Comparison of ENCODE assay signal across 1 cellular context in the genomic region with DNA sequence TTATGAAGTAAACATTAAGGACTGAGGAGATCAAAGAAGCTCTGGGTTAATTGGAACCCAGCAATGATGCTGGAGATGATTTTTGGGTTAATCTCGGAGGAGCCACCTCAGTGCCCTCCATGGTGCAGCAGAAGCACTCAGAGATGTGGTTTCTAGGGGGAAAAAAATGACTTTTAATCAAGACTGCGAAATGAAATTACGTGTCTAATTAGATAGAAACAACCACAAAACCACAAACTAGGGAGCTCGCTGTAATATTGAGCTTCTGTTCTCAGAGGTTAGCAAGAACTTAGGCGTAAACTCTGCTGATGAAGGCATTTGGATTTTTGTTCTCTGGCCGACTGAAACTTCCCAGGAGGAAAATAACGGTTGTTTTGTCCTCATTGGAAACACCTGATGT.
A peak's percentile ranks its signal among the peaks of the same experiment; 100 is the strongest.
TF ChIP-seq lines count a peak whose summit lies in the region.

No MANE protein-coding gene starts in this region.

TF ChIP-seq in GM12878, 131 proteins besides CTCF, POLR2A, EP300 and RAD21 (continued from another document and continues in another):
- TF ChIP-seq, protein P1, sequence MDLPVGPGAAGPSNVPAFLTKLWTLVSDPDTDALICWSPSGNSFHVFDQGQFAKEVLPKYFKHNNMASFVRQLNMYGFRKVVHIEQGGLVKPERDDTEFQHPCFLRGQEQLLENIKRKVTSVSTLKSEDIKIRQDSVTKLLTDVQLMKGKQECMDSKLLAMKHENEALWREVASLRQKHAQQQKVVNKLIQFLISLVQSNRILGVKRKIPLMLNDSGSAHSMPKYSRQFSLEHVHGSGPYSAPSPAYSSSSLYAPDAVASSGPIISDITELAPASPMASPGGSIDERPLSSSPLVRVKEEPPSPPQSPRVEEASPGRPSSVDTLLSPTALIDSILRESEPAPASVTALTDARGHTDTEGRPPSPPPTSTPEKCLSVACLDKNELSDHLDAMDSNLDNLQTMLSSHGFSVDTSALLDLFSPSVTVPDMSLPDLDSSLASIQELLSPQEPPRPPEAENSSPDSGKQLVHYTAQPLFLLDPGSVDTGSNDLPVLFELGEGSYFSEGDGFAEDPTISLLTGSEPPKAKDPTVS (IDR thresholded peaks at IDR 0.05; ENCODE audit: low read depth, low read length) = no peak
- TF ChIP-seq CBFB (IDR thresholded peaks at IDR 0.05; ENCODE audit: low read depth) = no peak
- no peak for TF ChIP-seq ZNF274 (IDR thresholded peaks at IDR 0.05; ENCODE audit: insufficient read depth, insufficient read length)
- TF ChIP-seq, protein P2, sequence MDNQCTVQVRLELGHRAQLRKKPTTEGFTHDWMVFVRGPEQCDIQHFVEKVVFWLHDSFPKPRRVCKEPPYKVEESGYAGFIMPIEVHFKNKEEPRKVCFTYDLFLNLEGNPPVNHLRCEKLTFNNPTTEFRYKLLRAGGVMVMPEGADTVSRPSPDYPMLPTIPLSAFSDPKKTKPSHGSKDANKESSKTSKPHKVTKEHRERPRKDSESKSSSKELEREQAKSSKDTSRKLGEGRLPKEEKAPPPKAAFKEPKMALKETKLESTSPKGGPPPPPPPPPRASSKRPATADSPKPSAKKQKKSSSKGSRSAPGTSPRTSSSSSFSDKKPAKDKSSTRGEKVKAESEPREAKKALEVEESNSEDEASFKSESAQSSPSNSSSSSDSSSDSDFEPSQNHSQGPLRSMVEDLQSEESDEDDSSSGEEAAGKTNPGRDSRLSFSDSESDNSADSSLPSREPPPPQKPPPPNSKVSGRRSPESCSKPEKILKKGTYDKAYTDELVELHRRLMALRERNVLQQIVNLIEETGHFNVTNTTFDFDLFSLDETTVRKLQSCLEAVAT (IDR thresholded peaks at IDR 0.05) = peak; percentile 91
- peak; percentile 28; the same call in 1 of the 2 replicates for TF ChIP-seq ATF7 (IDR thresholded peaks at IDR 0.05; ENCODE audit: low read depth)
- TF ChIP-seq RUNX3 (IDR thresholded peaks at IDR 0.05; ENCODE audit: low read length) = peak; percentile 41; the same call in 1 of the 2 replicates
- TF ChIP-seq MEF2B (IDR thresholded peaks at IDR 0.05; ENCODE audit: partially characterized antibody, poor library complexity, severe bottlenecking) = peak; percentile 20
- TF ChIP-seq, protein P3, sequence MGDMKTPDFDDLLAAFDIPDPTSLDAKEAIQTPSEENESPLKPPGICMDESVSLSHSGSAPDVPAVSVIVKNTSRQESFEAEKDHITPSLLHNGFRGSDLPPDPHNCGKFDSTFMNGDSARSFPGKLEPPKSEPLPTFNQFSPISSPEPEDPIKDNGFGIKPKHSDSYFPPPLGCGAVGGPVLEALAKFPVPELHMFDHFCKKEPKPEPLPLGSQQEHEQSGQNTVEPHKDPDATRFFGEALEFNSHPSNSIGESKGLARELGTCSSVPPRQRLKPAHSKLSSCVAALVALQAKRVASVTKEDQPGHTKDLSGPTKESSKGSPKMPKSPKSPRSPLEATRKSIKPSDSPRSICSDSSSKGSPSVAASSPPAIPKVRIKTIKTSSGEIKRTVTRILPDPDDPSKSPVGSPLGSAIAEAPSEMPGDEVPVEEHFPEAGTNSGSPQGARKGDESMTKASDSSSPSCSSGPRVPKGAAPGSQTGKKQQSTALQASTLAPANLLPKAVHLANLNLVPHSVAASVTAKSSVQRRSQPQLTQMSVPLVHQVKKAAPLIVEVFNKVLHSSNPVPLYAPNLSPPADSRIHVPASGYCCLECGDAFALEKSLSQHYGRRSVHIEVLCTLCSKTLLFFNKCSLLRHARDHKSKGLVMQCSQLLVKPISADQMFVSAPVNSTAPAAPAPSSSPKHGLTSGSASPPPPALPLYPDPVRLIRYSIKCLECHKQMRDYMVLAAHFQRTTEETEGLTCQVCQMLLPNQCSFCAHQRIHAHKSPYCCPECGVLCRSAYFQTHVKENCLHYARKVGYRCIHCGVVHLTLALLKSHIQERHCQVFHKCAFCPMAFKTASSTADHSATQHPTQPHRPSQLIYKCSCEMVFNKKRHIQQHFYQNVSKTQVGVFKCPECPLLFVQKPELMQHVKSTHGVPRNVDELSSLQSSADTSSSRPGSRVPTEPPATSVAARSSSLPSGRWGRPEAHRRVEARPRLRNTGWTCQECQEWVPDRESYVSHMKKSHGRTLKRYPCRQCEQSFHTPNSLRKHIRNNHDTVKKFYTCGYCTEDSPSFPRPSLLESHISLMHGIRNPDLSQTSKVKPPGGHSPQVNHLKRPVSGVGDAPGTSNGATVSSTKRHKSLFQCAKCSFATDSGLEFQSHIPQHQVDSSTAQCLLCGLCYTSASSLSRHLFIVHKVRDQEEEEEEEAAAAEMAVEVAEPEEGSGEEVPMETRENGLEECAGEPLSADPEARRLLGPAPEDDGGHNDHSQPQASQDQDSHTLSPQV (IDR thresholded peaks at IDR 0.05) = no peak
- no peak for TF ChIP-seq GATAD2B (conservative IDR thresholded peaks at IDR 0.05; ENCODE audit: low read depth)
- peak; percentile 78; the same call in 1 of the 2 replicates for TF ChIP-seq BCL11A (IDR thresholded peaks at IDR 0.05; ENCODE audit: low read depth, low read length)
- TF ChIP-seq TARDBP (IDR thresholded peaks at IDR 0.05; ENCODE audit: borderline replicate concordance) = no peak
- no peak for TF ChIP-seq RBBP5 (conservative IDR thresholded peaks at IDR 0.05)
- TF ChIP-seq ZNF217 (IDR thresholded peaks at IDR 0.05) = peak; percentile 37; the same call in 1 of the 2 replicates
- TF ChIP-seq MTA2 (IDR thresholded peaks at IDR 0.05; ENCODE audit: low read depth) = peak; percentile 98
- TF ChIP-seq NR2F1 (conservative IDR thresholded peaks at IDR 0.05) = peak; percentile 81
- no peak for TF ChIP-seq ZBED1 (IDR thresholded peaks at IDR 0.05; ENCODE audit: borderline replicate concordance)
- TF ChIP-seq, protein P4, sequence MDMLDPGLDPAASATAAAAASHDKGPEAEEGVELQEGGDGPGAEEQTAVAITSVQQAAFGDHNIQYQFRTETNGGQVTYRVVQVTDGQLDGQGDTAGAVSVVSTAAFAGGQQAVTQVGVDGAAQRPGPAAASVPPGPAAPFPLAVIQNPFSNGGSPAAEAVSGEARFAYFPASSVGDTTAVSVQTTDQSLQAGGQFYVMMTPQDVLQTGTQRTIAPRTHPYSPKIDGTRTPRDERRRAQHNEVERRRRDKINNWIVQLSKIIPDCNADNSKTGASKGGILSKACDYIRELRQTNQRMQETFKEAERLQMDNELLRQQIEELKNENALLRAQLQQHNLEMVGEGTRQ (IDR thresholded peaks at IDR 0.05; ENCODE audit: borderline replicate concordance, low read depth, low read length) = no peak
- TF ChIP-seq, protein P5, sequence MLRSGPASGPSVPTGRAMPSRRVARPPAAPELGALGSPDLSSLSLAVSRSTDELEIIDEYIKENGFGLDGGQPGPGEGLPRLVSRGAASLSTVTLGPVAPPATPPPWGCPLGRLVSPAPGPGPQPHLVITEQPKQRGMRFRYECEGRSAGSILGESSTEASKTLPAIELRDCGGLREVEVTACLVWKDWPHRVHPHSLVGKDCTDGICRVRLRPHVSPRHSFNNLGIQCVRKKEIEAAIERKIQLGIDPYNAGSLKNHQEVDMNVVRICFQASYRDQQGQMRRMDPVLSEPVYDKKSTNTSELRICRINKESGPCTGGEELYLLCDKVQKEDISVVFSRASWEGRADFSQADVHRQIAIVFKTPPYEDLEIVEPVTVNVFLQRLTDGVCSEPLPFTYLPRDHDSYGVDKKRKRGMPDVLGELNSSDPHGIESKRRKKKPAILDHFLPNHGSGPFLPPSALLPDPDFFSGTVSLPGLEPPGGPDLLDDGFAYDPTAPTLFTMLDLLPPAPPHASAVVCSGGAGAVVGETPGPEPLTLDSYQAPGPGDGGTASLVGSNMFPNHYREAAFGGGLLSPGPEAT (IDR thresholded peaks at IDR 0.05; ENCODE audit: low read depth) = peak; percentile 55; the same call in 1 of the 2 replicates
- TF ChIP-seq, protein P6, sequence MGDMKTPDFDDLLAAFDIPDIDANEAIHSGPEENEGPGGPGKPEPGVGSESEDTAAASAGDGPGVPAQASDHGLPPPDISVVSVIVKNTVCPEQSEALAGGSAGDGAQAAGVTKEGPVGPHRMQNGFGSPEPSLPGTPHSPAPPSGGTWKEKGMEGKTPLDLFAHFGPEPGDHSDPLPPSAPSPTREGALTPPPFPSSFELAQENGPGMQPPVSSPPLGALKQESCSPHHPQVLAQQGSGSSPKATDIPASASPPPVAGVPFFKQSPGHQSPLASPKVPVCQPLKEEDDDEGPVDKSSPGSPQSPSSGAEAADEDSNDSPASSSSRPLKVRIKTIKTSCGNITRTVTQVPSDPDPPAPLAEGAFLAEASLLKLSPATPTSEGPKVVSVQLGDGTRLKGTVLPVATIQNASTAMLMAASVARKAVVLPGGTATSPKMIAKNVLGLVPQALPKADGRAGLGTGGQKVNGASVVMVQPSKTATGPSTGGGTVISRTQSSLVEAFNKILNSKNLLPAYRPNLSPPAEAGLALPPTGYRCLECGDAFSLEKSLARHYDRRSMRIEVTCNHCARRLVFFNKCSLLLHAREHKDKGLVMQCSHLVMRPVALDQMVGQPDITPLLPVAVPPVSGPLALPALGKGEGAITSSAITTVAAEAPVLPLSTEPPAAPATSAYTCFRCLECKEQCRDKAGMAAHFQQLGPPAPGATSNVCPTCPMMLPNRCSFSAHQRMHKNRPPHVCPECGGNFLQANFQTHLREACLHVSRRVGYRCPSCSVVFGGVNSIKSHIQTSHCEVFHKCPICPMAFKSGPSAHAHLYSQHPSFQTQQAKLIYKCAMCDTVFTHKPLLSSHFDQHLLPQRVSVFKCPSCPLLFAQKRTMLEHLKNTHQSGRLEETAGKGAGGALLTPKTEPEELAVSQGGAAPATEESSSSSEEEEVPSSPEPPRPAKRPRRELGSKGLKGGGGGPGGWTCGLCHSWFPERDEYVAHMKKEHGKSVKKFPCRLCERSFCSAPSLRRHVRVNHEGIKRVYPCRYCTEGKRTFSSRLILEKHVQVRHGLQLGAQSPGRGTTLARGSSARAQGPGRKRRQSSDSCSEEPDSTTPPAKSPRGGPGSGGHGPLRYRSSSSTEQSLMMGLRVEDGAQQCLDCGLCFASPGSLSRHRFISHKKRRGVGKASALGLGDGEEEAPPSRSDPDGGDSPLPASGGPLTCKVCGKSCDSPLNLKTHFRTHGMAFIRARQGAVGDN (IDR thresholded peaks at IDR 0.05) = no peak
- TF ChIP-seq MYC (IDR thresholded peaks at IDR 0.05; ENCODE audit: insufficient read depth, insufficient read length, insufficient replicate concordance, low read length, severe bottlenecking) = no peak
- TF ChIP-seq STAT1 (conservative IDR thresholded peaks at IDR 0.05) = no peak
- no peak for TF ChIP-seq TAF1 (IDR thresholded peaks at IDR 0.05; ENCODE audit: borderline replicate concordance, low read depth, low read length)
- TF ChIP-seq, protein P7, sequence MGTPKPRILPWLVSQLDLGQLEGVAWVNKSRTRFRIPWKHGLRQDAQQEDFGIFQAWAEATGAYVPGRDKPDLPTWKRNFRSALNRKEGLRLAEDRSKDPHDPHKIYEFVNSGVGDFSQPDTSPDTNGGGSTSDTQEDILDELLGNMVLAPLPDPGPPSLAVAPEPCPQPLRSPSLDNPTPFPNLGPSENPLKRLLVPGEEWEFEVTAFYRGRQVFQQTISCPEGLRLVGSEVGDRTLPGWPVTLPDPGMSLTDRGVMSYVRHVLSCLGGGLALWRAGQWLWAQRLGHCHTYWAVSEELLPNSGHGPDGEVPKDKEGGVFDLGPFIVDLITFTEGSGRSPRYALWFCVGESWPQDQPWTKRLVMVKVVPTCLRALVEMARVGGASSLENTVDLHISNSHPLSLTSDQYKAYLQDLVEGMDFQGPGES (IDR thresholded peaks at IDR 0.05) = no peak
- TF ChIP-seq PAX8 (IDR thresholded peaks at IDR 0.05) = no peak
- TF ChIP-seq, protein P8, sequence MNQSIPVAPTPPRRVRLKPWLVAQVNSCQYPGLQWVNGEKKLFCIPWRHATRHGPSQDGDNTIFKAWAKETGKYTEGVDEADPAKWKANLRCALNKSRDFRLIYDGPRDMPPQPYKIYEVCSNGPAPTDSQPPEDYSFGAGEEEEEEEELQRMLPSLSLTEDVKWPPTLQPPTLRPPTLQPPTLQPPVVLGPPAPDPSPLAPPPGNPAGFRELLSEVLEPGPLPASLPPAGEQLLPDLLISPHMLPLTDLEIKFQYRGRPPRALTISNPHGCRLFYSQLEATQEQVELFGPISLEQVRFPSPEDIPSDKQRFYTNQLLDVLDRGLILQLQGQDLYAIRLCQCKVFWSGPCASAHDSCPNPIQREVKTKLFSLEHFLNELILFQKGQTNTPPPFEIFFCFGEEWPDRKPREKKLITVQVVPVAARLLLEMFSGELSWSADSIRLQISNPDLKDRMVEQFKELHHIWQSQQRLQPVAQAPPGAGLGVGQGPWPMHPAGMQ (IDR thresholded peaks at IDR 0.05; ENCODE audit: borderline replicate concordance) = no peak
- no peak for TF ChIP-seq ZZZ3 (IDR thresholded peaks at IDR 0.05; ENCODE audit: control insufficient read depth, insufficient read length, low read depth)
- TF ChIP-seq, protein P9, sequence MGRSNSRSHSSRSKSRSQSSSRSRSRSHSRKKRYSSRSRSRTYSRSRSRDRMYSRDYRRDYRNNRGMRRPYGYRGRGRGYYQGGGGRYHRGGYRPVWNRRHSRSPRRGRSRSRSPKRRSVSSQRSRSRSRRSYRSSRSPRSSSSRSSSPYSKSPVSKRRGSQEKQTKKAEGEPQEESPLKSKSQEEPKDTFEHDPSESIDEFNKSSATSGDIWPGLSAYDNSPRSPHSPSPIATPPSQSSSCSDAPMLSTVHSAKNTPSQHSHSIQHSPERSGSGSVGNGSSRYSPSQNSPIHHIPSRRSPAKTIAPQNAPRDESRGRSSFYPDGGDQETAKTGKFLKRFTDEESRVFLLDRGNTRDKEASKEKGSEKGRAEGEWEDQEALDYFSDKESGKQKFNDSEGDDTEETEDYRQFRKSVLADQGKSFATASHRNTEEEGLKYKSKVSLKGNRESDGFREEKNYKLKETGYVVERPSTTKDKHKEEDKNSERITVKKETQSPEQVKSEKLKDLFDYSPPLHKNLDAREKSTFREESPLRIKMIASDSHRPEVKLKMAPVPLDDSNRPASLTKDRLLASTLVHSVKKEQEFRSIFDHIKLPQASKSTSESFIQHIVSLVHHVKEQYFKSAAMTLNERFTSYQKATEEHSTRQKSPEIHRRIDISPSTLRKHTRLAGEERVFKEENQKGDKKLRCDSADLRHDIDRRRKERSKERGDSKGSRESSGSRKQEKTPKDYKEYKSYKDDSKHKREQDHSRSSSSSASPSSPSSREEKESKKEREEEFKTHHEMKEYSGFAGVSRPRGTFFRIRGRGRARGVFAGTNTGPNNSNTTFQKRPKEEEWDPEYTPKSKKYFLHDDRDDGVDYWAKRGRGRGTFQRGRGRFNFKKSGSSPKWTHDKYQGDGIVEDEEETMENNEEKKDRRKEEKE (IDR thresholded peaks at IDR 0.05) = no peak
- TF ChIP-seq IKZF2 (IDR thresholded peaks at IDR 0.05) = peak; percentile 74 to 80
- TF ChIP-seq SREBF1 (IDR thresholded peaks at IDR 0.05; ENCODE audit: low read length) = no peak
- TF ChIP-seq BHLHE40 (IDR thresholded peaks at IDR 0.05; ENCODE audit: borderline replicate concordance in 1 of 2, low read depth in 2 of 2, low read length in 1 of 2) = peak in 1 of 2 experiments; percentile 45; a peak in 2 of 4 replicates
